Comparison of ENCODE assay signal across 2 cellular contexts in the genomic region with DNA sequence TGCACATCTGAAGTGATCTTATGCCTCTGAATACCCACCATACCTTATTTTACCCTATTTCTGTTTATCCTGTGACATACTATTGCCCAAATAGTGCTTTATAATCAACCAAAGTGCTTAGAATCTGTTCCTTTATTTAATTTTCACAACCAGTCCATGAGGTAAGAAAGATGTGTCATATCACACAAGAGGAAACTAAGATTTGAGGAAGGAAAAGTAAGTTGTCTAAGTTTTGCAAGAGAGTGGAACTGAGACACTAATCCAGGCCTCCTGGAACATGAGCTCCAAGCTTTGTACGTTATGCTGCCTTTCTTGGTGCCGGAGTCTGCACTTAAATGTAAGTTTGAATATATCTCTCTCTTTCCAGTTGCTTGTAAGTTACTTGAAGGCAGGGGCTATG.
TF ChIP-seq lines count a peak whose summit lies in the region.

No MANE protein-coding gene starts in this region.

TF ChIP-seq in liver, 16 proteins besides CTCF, POLR2A, EP300 and RAD21:
- TF ChIP-seq, protein P1, sequence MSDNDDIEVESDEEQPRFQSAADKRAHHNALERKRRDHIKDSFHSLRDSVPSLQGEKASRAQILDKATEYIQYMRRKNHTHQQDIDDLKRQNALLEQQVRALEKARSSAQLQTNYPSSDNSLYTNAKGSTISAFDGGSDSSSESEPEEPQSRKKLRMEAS (IDR thresholded peaks at IDR 0.05): no peak
- TF ChIP-seq GABPA (IDR thresholded peaks at IDR 0.05 in 1 of 2, conservative IDR thresholded peaks at IDR 0.05 in 1 of 2) (no peak), YY1 (IDR thresholded peaks at IDR 0.05) (no peak), FOXA2 (IDR thresholded peaks at IDR 0.05) (no peak), HNF4G (IDR thresholded peaks at IDR 0.05) (no peak), TAF1 (conservative IDR thresholded peaks at IDR 0.05) (no peak), EGR1 (IDR thresholded peaks at IDR 0.05; ENCODE audit: low read depth in 2 of 2) (no peak), FOXA1 (IDR thresholded peaks at IDR 0.05) (no peak), NR2F2 (IDR thresholded peaks at IDR 0.05) (no peak), HNF4A (conservative IDR thresholded peaks at IDR 0.05) (no peak), SP1 (IDR thresholded peaks at IDR 0.05) (no peak), RXRA (IDR thresholded peaks at IDR 0.05) (no peak), JUND (IDR thresholded peaks at IDR 0.05) (no peak)
- TF ChIP-seq, protein P2, sequence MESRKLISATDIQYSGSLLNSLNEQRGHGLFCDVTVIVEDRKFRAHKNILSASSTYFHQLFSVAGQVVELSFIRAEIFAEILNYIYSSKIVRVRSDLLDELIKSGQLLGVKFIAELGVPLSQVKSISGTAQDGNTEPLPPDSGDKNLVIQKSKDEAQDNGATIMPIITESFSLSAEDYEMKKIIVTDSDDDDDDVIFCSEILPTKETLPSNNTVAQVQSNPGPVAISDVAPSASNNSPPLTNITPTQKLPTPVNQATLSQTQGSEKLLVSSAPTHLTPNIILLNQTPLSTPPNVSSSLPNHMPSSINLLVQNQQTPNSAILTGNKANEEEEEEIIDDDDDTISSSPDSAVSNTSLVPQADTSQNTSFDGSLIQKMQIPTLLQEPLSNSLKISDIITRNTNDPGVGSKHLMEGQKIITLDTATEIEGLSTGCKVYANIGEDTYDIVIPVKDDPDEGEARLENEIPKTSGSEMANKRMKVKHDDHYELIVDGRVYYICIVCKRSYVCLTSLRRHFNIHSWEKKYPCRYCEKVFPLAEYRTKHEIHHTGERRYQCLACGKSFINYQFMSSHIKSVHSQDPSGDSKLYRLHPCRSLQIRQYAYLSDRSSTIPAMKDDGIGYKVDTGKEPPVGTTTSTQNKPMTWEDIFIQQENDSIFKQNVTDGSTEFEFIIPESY (IDR thresholded peaks at IDR 0.05): no peak
- TF ChIP-seq, protein P3, sequence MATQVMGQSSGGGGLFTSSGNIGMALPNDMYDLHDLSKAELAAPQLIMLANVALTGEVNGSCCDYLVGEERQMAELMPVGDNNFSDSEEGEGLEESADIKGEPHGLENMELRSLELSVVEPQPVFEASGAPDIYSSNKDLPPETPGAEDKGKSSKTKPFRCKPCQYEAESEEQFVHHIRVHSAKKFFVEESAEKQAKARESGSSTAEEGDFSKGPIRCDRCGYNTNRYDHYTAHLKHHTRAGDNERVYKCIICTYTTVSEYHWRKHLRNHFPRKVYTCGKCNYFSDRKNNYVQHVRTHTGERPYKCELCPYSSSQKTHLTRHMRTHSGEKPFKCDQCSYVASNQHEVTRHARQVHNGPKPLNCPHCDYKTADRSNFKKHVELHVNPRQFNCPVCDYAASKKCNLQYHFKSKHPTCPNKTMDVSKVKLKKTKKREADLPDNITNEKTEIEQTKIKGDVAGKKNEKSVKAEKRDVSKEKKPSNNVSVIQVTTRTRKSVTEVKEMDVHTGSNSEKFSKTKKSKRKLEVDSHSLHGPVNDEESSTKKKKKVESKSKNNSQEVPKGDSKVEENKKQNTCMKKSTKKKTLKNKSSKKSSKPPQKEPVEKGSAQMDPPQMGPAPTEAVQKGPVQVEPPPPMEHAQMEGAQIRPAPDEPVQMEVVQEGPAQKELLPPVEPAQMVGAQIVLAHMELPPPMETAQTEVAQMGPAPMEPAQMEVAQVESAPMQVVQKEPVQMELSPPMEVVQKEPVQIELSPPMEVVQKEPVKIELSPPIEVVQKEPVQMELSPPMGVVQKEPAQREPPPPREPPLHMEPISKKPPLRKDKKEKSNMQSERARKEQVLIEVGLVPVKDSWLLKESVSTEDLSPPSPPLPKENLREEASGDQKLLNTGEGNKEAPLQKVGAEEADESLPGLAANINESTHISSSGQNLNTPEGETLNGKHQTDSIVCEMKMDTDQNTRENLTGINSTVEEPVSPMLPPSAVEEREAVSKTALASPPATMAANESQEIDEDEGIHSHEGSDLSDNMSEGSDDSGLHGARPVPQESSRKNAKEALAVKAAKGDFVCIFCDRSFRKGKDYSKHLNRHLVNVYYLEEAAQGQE (IDR thresholded peaks at IDR 0.05): no peak
- TF ChIP-seq, protein P4, sequence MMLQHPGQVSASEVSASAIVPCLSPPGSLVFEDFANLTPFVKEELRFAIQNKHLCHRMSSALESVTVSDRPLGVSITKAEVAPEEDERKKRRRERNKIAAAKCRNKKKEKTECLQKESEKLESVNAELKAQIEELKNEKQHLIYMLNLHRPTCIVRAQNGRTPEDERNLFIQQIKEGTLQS (IDR thresholded peaks at IDR 0.05): no peak

TF ChIP-seq in HepG2, 621 proteins besides CTCF, POLR2A, EP300 and RAD21:
- TF ChIP-seq ZZZ3 (CRISPR knock-in tag; IDR thresholded peaks at IDR 0.05; ENCODE audit: borderline replicate concordance) (no peak), ZNF510 (CRISPR knock-in tag; IDR thresholded peaks at IDR 0.05; ENCODE audit: low read depth) (no peak), ZNF775 (CRISPR knock-in tag; IDR thresholded peaks at IDR 0.05; ENCODE audit: borderline replicate concordance) (no peak), ATF7 (IDR thresholded peaks at IDR 0.05) (no peak), ATF7 (CRISPR knock-in tag; IDR thresholded peaks at IDR 0.05) (no peak), ZNF891 (CRISPR knock-in tag; IDR thresholded peaks at IDR 0.05) (no peak), SIN3A (IDR thresholded peaks at IDR 0.05; ENCODE audit: borderline replicate concordance, low read depth, low read length) (no peak), NR1H2 (CRISPR knock-in tag; IDR thresholded peaks at IDR 0.05; ENCODE audit: borderline replicate concordance, low read depth) (no peak), NFIB (CRISPR knock-in tag; IDR thresholded peaks at IDR 0.05; ENCODE audit: borderline replicate concordance) (no peak), PPARG (CRISPR knock-in tag; conservative IDR thresholded peaks at IDR 0.05) (no peak), ZNF839 (CRISPR knock-in tag; IDR thresholded peaks at IDR 0.05; ENCODE audit: borderline replicate concordance) (no peak), EZH2 (conservative IDR thresholded peaks at IDR 0.05; ENCODE audit: low read depth, low read length) (no peak), ZNF629 (CRISPR knock-in tag; conservative IDR thresholded peaks at IDR 0.05) (no peak), ARNT (IDR thresholded peaks at IDR 0.05) (no peak), ZNF230 (CRISPR knock-in tag; IDR thresholded peaks at IDR 0.05) (no peak)
- TF ChIP-seq, protein P5, sequence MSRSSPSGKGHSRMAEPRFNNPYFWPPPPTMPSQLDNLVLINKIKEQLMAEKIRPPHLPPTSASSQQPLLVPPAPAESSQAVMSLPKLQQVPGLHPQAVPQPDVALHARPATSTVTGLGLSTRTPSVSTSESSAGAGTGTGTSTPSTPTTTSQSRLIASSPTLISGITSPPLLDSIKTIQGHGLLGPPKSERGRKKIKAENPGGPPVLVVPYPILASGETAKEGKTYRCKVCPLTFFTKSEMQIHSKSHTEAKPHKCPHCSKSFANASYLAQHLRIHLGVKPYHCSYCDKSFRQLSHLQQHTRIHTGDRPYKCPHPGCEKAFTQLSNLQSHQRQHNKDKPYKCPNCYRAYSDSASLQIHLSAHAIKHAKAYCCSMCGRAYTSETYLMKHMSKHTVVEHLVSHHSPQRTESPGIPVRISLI (CRISPR knock-in tag; IDR thresholded peaks at IDR 0.05; ENCODE audit: borderline replicate concordance): no peak
- TF ChIP-seq, protein P6, sequence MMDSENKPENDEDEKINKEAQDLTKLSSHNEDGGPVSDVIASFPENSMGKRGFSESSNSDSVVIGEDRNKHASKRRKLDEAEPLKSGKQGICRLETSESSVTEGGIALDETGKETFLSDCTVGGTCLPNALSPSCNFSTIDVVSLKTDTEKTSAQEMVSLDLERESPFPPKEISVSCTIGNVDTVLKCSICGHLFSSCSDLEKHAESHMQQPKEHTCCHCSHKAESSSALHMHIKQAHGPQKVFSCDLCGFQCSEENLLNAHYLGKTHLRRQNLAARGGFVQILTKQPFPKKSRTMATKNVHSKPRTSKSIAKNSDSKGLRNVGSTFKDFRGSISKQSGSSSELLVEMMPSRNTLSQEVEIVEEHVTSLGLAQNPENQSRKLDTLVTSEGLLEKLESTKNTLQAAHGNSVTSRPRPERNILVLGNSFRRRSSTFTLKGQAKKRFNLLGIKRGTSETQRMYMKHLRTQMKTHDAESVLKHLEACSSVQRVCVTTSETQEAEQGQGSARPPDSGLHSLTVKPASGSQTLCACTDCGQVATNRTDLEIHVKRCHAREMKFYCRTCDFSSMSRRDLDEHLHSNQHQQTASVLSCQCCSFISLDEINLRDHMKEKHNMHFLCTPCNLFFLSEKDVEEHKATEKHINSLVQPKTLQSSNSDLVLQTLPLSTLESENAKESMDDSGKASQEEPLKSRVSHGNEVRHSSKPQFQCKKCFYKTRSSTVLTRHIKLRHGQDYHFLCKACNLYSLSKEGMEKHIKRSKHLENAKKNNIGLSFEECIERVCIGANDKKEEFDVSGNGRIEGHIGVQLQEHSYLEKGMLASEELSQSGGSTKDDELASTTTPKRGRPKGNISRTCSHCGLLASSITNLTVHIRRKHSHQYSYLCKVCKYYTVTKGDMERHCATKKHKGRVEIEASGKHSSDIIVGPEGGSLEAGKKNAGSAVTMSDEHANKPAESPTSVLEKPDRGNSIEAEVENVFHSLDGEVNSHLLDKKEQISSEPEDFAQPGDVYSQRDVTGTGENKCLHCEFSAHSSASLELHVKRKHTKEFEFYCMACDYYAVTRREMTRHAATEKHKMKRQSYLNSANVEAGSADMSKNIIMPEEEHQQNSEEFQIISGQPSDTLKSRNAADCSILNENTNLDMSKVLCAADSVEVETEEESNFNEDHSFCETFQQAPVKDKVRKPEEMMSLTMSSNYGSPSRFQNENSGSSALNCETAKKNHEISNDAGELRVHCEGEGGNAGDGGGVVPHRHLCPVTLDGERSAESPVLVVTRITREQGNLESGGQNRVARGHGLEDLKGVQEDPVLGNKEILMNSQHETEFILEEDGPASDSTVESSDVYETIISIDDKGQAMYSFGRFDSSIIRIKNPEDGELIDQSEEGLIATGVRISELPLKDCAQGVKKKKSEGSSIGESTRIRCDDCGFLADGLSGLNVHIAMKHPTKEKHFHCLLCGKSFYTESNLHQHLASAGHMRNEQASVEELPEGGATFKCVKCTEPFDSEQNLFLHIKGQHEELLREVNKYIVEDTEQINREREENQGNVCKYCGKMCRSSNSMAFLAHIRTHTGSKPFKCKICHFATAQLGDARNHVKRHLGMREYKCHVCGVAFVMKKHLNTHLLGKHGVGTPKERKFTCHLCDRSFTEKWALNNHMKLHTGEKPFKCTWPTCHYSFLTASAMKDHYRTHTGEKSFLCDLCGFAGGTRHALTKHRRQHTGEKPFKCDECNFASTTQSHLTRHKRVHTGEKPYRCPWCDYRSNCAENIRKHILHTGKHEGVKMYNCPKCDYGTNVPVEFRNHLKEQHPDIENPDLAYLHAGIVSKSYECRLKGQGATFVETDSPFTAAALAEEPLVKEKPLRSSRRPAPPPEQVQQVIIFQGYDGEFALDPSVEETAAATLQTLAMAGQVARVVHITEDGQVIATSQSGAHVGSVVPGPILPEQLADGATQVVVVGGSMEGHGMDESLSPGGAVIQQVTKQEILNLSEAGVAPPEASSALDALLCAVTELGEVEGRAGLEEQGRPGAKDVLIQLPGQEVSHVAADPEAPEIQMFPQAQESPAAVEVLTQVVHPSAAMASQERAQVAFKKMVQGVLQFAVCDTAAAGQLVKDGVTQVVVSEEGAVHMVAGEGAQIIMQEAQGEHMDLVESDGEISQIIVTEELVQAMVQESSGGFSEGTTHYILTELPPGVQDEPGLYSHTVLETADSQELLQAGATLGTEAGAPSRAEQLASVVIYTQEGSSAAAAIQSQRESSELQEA (CRISPR knock-in tag; IDR thresholded peaks at IDR 0.05; ENCODE audit: not compliant biosample characterization): no peak
- TF ChIP-seq, protein P7, sequence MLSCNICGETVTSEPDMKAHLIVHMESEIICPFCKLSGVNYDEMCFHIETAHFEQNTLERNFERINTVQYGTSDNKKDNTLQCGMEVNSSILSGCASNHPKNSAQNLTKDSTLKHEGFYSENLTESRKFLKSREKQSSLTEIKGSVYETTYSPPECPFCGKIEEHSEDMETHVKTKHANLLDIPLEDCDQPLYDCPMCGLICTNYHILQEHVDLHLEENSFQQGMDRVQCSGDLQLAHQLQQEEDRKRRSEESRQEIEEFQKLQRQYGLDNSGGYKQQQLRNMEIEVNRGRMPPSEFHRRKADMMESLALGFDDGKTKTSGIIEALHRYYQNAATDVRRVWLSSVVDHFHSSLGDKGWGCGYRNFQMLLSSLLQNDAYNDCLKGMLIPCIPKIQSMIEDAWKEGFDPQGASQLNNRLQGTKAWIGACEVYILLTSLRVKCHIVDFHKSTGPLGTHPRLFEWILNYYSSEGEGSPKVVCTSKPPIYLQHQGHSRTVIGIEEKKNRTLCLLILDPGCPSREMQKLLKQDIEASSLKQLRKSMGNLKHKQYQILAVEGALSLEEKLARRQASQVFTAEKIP (CRISPR knock-in tag; IDR thresholded peaks at IDR 0.05; ENCODE audit: borderline replicate concordance): no peak
